In the genomic region with DNA sequence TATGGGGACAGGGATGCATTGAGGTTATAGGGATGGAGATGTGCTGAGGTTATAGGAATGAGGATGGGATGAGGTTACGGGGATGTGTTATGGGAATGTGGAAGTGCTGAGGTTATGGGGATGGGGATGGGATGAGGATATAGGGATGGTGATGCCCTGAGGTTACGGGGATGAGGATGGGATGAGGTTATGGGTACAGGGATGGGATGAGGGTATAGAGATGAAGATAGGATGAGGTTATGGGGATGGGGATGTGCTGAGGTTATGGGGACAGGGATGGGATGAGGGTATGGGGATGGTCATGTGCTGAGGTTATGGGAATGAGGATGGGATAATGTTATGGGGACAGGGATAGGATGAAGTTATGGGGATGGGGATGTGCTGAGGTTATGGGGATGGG, we compare ENCODE assay signal across 7 cellular contexts.
"Had no signal": no experiment of that assay in that cellular context is flagged by ENCODE, and none has a peak within 500 bp of the region (broad histone marks: within the 10 kb centered on the region; RNA-seq: fewer than 3 reads in every experiment).

No MANE protein-coding gene starts in this region.

- H3K27ac ChIP-seq: HL-60 had no signal

- H3K4me3 Mint-ChIP-seq: GM23338, H9, HFFc6 had no signal

- H3K27ac Mint-ChIP-seq: GM23338, H9, HFFc6 had no signal

- H3K4me3 ChIP-seq: GM23338, K562 had no signal

- H3K4me1 Mint-ChIP-seq: GM23338 had no signal

- DNase-seq: H9, HCEC 1CT, HFFc6, IMR-90 had no signal

- H3K9me3 Mint-ChIP-seq: GM23338, H9, HFFc6 had no signal

- ATAC-seq: GM23338, K562 had no signal
